Comparison of ENCODE assay signal across 21 cellular contexts in genomic region chr12:19205120-19205519, GRCh38.
A peak's percentile ranks its signal among the peaks of the same experiment; 100 is the strongest.
DNase-seq lines count a peak whose midpoint lies in the region; ATAC-seq and TF ChIP-seq lines count a peak whose summit lies in the region.
"Had no signal": no experiment of that assay in that cellular context is flagged by ENCODE, and none has a peak within 500 bp of the region (broad histone marks: within the 10 kb centered on the region; RNA-seq: fewer than 3 reads in every experiment).

No MANE protein-coding gene starts in this region.

- no peak overlapping the region for H2AK5ac ChIP-seq in neuronal stem cell (ENCODE audit: low read depth, low read length)

- H3K4me3 ChIP-seq in AG10803 (ENCODE audit: low read length) (peak overlapping the region; percentile 43), neuronal stem cell (ENCODE audit: low read length in 2 of 2) (no peak overlapping the region)
- H3K4me3 ChIP-seq: colonic mucosa, hepatocyte, K562 had no signal

- no CpG with 5 or more reads among the region's 4 CpGs for WGBS in neuronal stem cell (ENCODE audit: extremely low coverage in 2 of 2, insufficient read length in 2 of 2, insufficient replicate concordance in 1 of 2), 2 donors

- no peak overlapping the region for H3K9ac ChIP-seq in neuronal stem cell (ENCODE audit: low read depth, low read length, poor library complexity)

- H3K27ac ChIP-seq in caudate nucleus (ENCODE audit: low read depth, low read length) = peak overlapping the region; percentile 56
- no peak overlapping the region for H3K27ac ChIP-seq in neuronal stem cell (replicated peaks; ENCODE audit: low read length)
- H3K27ac ChIP-seq: brain microvascular endothelial cell, colonic mucosa, hepatocyte had no signal

- no peak overlapping the region for H3K18ac ChIP-seq in neuronal stem cell (ENCODE audit: low read length)

- no peak overlapping the region for H2AFZ ChIP-seq in neuronal stem cell (ENCODE audit: low read length)
- H2AFZ ChIP-seq: hepatocyte had no signal

- H3K4ac ChIP-seq in neuronal stem cell (ENCODE audit: low read length) = no peak overlapping the region

- ATAC-seq in HG02571 (IDR thresholded peaks at IDR 0.05; ENCODE audit: unreplicated experiment) = no peak
- ATAC-seq: activated naive CD4-positive, alpha-beta T cell treated with anti-CD3 and anti-CD28 coated beads, Interleukin-2, amount 50 U/mL, for 72 hours; K562; left ventricle myocardium superior; sciatic nerve had no signal

- H4K8ac ChIP-seq in neuronal stem cell (ENCODE audit: low read depth, low read length) = no peak overlapping the region

- no peak overlapping the region for H2BK120ac ChIP-seq in neuronal stem cell (ENCODE audit: low read depth, low read length)

- H3K36me3 ChIP-seq in neuronal stem cell (replicated peaks in 1 of 2; ENCODE audit: control insufficient read depth in 2 of 2, insufficient read depth in 2 of 2, low read length in 2 of 2) = peaks cover 0 to 12% of the 10 kb centered on the region in 2 donors
- H3K36me3 ChIP-seq: brain microvascular endothelial cell, colonic mucosa had no signal

- H3K14ac ChIP-seq in neuronal stem cell (ENCODE audit: low read length) = no peak overlapping the region

- H3K4me1 ChIP-seq in neuronal stem cell (ENCODE audit: control insufficient read depth in 2 of 2, insufficient read depth in 1 of 2, low read depth in 1 of 2, low read length in 2 of 2) = peaks cover 0 to 5% of the 10 kb centered on the region in 2 donors
- H3K4me1 ChIP-seq: colonic mucosa had no signal

- no peak for DNase-seq in AG10803 (ENCODE audit: low read depth)
- peak; percentile 44 for DNase-seq in NCI-H1417 treated with DMSO at 0.1 percent for 48 hours (lab: John Stamatoyannopoulos, UW)
- DNase-seq in caudate nucleus (lab: John Stamatoyannopoulos, UW) = peak in 1 of 61 donors; percentile 25
- DNase-seq in neuronal stem cell (ENCODE audit: low spot score) = peak; percentile 38
- no peak for DNase-seq in stimulated activated CD8-positive, alpha-beta memory T cell treated with anti-CD3 and anti-CD28 coated beads, Interleukin-4, amount 100 ng/mL, for 48 hours
- no peak for DNase-seq in DMS 273 treated with DMSO at 0.1 percent for 48 hours (lab: John Stamatoyannopoulos, UW)
- no peak for DNase-seq in NOMO-1 treated with dmso at 0.1 percent for 144 hours (lab: John Stamatoyannopoulos, UW; ENCODE audit: unreplicated experiment)
- DNase-seq: activated CD4-positive, alpha-beta T cell treated with anti-CD3 and anti-CD28 coated beads for 1 hour; brain microvascular endothelial cell; CD4-positive, alpha-beta memory T cell; colonic mucosa; GDM1; left ventricle myocardium superior; NCI-H187 treated with DMSO at 0.1 percent for 48 hours; NCI-H446 treated with DMSO at 0.1 percent for 48 hours; SHP77 treated with DMSO at 0.1 percent for 48 hours had no signal

- H3K23ac ChIP-seq in neuronal stem cell (ENCODE audit: low read depth, low read length, poor library complexity) = no peak overlapping the region

- no peak overlapping the region for H2BK15ac ChIP-seq in neuronal stem cell (ENCODE audit: low read length)

- H3K79me1 ChIP-seq in neuronal stem cell (ENCODE audit: low read depth, low read length) = no peaks in the 10 kb centered on the region

- H2BK12ac ChIP-seq in neuronal stem cell (ENCODE audit: low read length) = no peak overlapping the region

- no peak overlapping the region for H3K4me2 ChIP-seq in neuronal stem cell (ENCODE audit: insufficient read depth, low read length, poor library complexity, severe bottlenecking)
- H3K4me2 ChIP-seq: hepatocyte had no signal

- no peak overlapping the region for H2BK5ac ChIP-seq in neuronal stem cell (ENCODE audit: low read length)

- H3K9me3 ChIP-seq in neuronal stem cell (replicated peaks in 1 of 2; ENCODE audit: control insufficient read depth in 2 of 2, insufficient read depth in 1 of 2, low read depth in 1 of 2, low read length in 2 of 2) = no peaks in the 10 kb centered on the region
- H3K9me3 ChIP-seq: colonic mucosa had no signal

- no peaks in the 10 kb centered on the region for H3K27me3 ChIP-seq in neuronal stem cell (ENCODE audit: control insufficient read depth in 3 of 3, insufficient read depth in 3 of 3, low read depth in 1 of 3, low read length in 3 of 3)
- H3K27me3 ChIP-seq: brain microvascular endothelial cell, colonic mucosa, hepatocyte had no signal

- TF ChIP-seq CTCF in AG10803 (conservative IDR thresholded peaks at IDR 0.05; ENCODE audit: low read length) = no peak

- no peak overlapping the region for H4K91ac ChIP-seq in neuronal stem cell (ENCODE audit: low read depth, low read length, poor library complexity)

Comparison
In these comparisons a context has a peak if more than half of its experiments do, and no peak if none do; other contexts are left out.
1. DNase-seq: peak in NCI-H1417 treated with DMSO at 0.1 percent for 48 hours (single experiment) and neuronal stem cell (single experiment); none in AG10803 (single experiment), stimulated activated CD8-positive, alpha-beta memory T cell treated with anti-CD3 and anti-CD28 coated beads, Interleukin-4, amount 100 ng/mL, for 48 hours (single experiment), DMS 273 treated with DMSO at 0.1 percent for 48 hours (single experiment) and NOMO-1 treated with dmso at 0.1 percent for 144 hours (single experiment).